ENCODE assay signal across 8 cellular contexts in the genomic region with DNA sequence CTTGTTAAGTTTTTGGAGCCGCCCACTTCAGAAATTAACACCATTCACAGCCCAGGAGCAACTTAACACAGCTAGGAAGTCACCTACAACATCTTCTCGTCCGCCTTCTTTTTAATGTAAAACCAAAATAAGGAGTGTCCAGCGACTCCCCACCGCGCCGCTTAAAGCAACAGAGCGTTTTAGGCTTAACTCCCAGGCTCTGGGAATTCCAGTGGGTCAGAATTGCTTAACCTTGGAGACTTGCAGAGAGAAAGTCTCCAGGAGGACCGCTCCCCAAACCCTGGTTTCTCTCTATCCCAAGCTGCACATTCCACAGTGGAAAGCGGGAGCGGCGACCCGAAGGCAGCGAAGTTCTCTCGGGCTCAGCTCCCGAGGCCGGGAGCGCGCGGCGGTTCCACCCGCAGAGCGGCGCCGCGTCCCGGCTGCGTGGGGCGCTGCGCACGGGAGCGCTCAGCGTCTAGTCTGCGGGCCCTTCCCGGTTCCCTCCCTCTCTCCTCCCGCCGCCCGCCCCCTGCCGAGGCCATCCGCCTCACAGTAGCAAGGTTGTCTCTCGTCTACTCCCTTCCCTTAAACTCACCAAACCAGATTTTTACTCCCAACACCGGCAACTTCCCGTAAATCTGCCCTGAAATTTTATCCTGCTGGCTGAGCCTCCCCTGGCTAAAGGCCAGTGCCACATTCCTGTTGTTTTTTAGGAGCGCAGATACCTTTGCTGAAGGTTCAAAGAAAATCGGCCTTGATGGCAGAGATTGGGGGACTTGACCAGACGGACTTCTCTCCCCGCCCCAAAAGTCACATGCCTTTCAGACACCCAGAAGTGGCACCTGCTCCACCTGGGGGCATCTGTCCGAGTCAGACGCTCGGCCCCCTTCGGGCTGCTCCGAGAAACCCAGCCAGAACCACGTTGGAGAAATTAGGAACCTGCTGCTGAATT. TPM values are rescaled to one million over a fixed set of nuclear protein-coding genes. Genes with fewer than 3 reads are reported as not detected.
A peak's percentile ranks its signal among the peaks of the same experiment; 100 is the strongest.
DNase-seq lines count a peak whose midpoint lies in the region; ATAC-seq, FAIRE-seq and TF ChIP-seq lines count a peak whose summit lies in the region.

A gene (minus strand): TSS at position 464 of the 934 bp plus-strand sequence. CDS start 190,971 bp downstream, outside the sequence.

- H3K27ac Mint-ChIP-seq in CD4-positive, alpha-beta T cell, result no peak within 1 kb of the TSS
- H3K27ac Mint-ChIP-seq in astrocyte (ENCODE audit: unreplicated experiment), result peak within 1 kb of the TSS; percentile 31

- H3K27me3 Mint-ChIP-seq in CD4-positive, alpha-beta T cell, result peaks cover 38% of the 10 kb centered on the region
- H3K27me3 Mint-ChIP-seq in astrocyte (ENCODE audit: low read depth, unreplicated experiment), result no peaks in the 10 kb centered on the region

- DNase-seq in CD4-positive, alpha-beta T cell, result peak in 9 of 10 experiments; percentile 1 to 46 (median 25)
- DNase-seq in astrocyte (ENCODE audit: low read depth) (peak; percentile 48), iPS DF 19.7 (ENCODE audit: low read depth, low spot score) (peak; percentile 85), retinal pigment epithelial cell (ENCODE audit: low read depth) (no peak), epidermal melanocyte (ENCODE audit: insufficient read length, low spot score) (no peak)

- CTCF ChIA-PET in CD4-positive, alpha-beta T cell (lab: Charles Lee), result no interaction called here

- H3K4me2 ChIP-seq in OCI-LY3 (ENCODE audit: low read length) (peak within 1 kb of the TSS; percentile 98), astrocyte (ENCODE audit: low read length) (peak within 1 kb of the TSS; percentile 89)

- peak within 1 kb of the TSS; percentile 71 for H3K9ac ChIP-seq in OCI-LY3 (ENCODE audit: low read length)
- H3K9ac ChIP-seq in astrocyte (ENCODE audit: low read length), result peak within 1 kb of the TSS; percentile 69

- H3K4me1 Mint-ChIP-seq in CD4-positive, alpha-beta T cell (ENCODE audit: low read depth), result peaks cover 14% of the 10 kb centered on the region
- H3K4me1 Mint-ChIP-seq in astrocyte (ENCODE audit: low read depth, unreplicated experiment), result peaks cover 15% of the 10 kb centered on the region

- H4K20me1 ChIP-seq in OCI-LY3 (ENCODE audit: insufficient read depth, low read length) (no peaks in the 10 kb centered on the region), astrocyte (ENCODE audit: insufficient read depth, low read length) (no peaks in the 10 kb centered on the region)

- H3K79me2 ChIP-seq in OCI-LY3 (ENCODE audit: low read length) (no peaks in the 10 kb centered on the region), astrocyte (ENCODE audit: insufficient read depth, low read length) (no peaks in the 10 kb centered on the region)

- H3K9me3 Mint-ChIP-seq in CD4-positive, alpha-beta T cell, result no peaks in the 10 kb centered on the region
- H3K9me3 Mint-ChIP-seq in astrocyte (ENCODE audit: unreplicated experiment), result no peaks in the 10 kb centered on the region

- peak; percentile 75 for ATAC-seq in CD4-positive, alpha-beta T cell (ENCODE audit: poor library complexity)
- ATAC-seq in HG03280 (IDR thresholded peaks at IDR 0.05; ENCODE audit: unreplicated experiment), result peak; percentile 53

- H3K27me3 ChIP-seq in CD4-positive, alpha-beta T cell (ENCODE audit: control insufficient read depth, insufficient read depth, low read length), result peaks cover 12% of the 10 kb centered on the region
- H3K27me3 ChIP-seq in OCI-LY3 (ENCODE audit: low read depth, low read length), result peaks cover 27% of the 10 kb centered on the region
- H3K27me3 ChIP-seq in astrocyte (ENCODE audit: insufficient read depth, low read length), result no peaks in the 10 kb centered on the region

- H3K27ac ChIP-seq in CD4-positive, alpha-beta T cell (ENCODE audit: low read depth, low read length), result no peak within 1 kb of the TSS
- H3K27ac ChIP-seq in OCI-LY3 (ENCODE audit: low read length) (peak within 1 kb of the TSS; percentile 72), astrocyte (ENCODE audit: low read depth, low read length) (no peak within 1 kb of the TSS)

- H3K36me3 ChIP-seq in OCI-LY3 (replicated peaks; ENCODE audit: low read depth, low read length) (no peaks in the 10 kb centered on the region), astrocyte (ENCODE audit: insufficient read depth, low read length) (no peaks in the 10 kb centered on the region)

- peak; percentile 61 for TF ChIP-seq POLR2A in GM19193 (IDR thresholded peaks at IDR 0.05; ENCODE audit: extremely low read depth, insufficient read depth, insufficient read length)

- peak within 1 kb of the TSS; percentile 85 for H3K4me3 ChIP-seq in OCI-LY3 (ENCODE audit: low read length)
- H3K4me3 ChIP-seq in astrocyte (ENCODE audit: insufficient read depth, low read depth, low read length), result peak within 1 kb of the TSS; percentile 73
- H3K4me3 ChIP-seq in retinal pigment epithelial cell (ENCODE audit: low read length), result peak within 1 kb of the TSS; percentile 83

- POLR2A ChIA-PET in CD4-positive, alpha-beta T cell (lab: Charles Lee), result no interaction called here

- H3K4me1 ChIP-seq in OCI-LY3 (ENCODE audit: low read length) (peaks cover 14% of the 10 kb centered on the region), astrocyte (ENCODE audit: insufficient read depth, low read length) (peaks cover 10% of the 10 kb centered on the region)

- H3K4me3 Mint-ChIP-seq in CD4-positive, alpha-beta T cell, result peak within 1 kb of the TSS; percentile 75
- H3K4me3 Mint-ChIP-seq in astrocyte (ENCODE audit: unreplicated experiment), result peak within 1 kb of the TSS; percentile 92

- TF ChIP-seq CTCF in CD4-positive, alpha-beta T cell (IDR thresholded peaks at IDR 0.05), result no peak
- TF ChIP-seq CTCF in OCI-LY3 (IDR thresholded peaks at IDR 0.05; ENCODE audit: low read depth, low read length) (peak; percentile 14; the same call in 1 of the 2 replicates), astrocyte (IDR thresholded peaks at IDR 0.05; ENCODE audit: insufficient read depth, low read depth, low read length) (no peak), retinal pigment epithelial cell (conservative IDR thresholded peaks at IDR 0.05; ENCODE audit: low read depth, low read length) (peak; percentile 7)

- intact Hi-C loops in CD4-positive, alpha-beta T cell (cut with DNase I, micrococcal nuclease), result no loop called here

- no peaks in the 10 kb centered on the region for H3K36me3 Mint-ChIP-seq in CD4-positive, alpha-beta T cell (ENCODE audit: low read depth)
- H3K36me3 Mint-ChIP-seq in astrocyte (ENCODE audit: low read depth, unreplicated experiment), result no peaks in the 10 kb centered on the region

- peak within 1 kb of the TSS; percentile 93 for H2AFZ ChIP-seq in OCI-LY3 (ENCODE audit: low read depth, low read length)
- H2AFZ ChIP-seq in astrocyte (ENCODE audit: low read depth, low read length), result peak within 1 kb of the TSS; percentile 77

- no peaks in the 10 kb centered on the region for H3K9me3 ChIP-seq in CD4-positive, alpha-beta T cell (ENCODE audit: control insufficient read depth, low read length)
- H3K9me3 ChIP-seq in OCI-LY3 (ENCODE audit: insufficient read depth, low read length) (no peaks in the 10 kb centered on the region), astrocyte (ENCODE audit: insufficient read depth, low read depth, low read length) (no peaks in the 10 kb centered on the region)

- FAIRE-seq in astrocyte (lab: Jason Lieb, UNC), result no peak

RNA-seq across cellular contexts. Expression of the gene that starts here (rescaled TPM):
- under 1 TPM; 0.27 to 0.92 TPM for total RNA-seq in CD4-positive, alpha-beta T cell
- 2.3 and 2.9 TPM in 2 replicates for total RNA-seq in astrocyte

Comparison
In these comparisons a context has a peak if more than half of its experiments do, and no peak if none do; other contexts are left out.
1. Peak in DNase-seq and ATAC-seq in CD4-positive, alpha-beta T cell; RNA of the gene not detected or under 1 TPM.
2. DNase-seq: peak in astrocyte (single experiment) and iPS DF 19.7 (single experiment); none in retinal pigment epithelial cell (single experiment) and epidermal melanocyte (single experiment).
3. CTCF ChIP-seq: peak in OCI-LY3 (single experiment) and retinal pigment epithelial cell (single experiment); none in CD4-positive, alpha-beta T cell (single experiment) and astrocyte (single experiment).
4. Peak in every context shown above with its lines, with median percentiles within 50 percentile points of each other: H3K4me3 ChIP-seq.